ENCODE assay signal across 13 cellular contexts in genomic region chr18:49691177-49691608, GRCh38.
A peak's percentile ranks its signal among the peaks of the same experiment; 100 is the strongest.
DNase-seq lines count a peak whose midpoint lies in the region; ATAC-seq and FAIRE-seq lines count a peak whose summit lies in the region.
"Had no signal": no experiment of that assay in that cellular context is flagged by ENCODE, and none has a peak within 500 bp of the region (broad histone marks: within the 10 kb centered on the region; RNA-seq: fewer than 3 reads in every experiment).

No MANE protein-coding gene starts in this region.

- H3K4me1 ChIP-seq in skeletal muscle satellite cell (ENCODE audit: control insufficient read depth, insufficient read depth, low read length): peaks cover 27% of the 10 kb centered on the region

- FAIRE-seq in RCC 7860 (lab: Jason Lieb, UNC): peak; percentile 96
- FAIRE-seq: K562 had no signal

- peaks cover 4% of the 10 kb centered on the region for H3K9me3 ChIP-seq in skeletal muscle satellite cell (replicated peaks; ENCODE audit: low read length)

- H3K4me2 ChIP-seq in skeletal muscle satellite cell (ENCODE audit: low read length): peak overlapping the region; percentile 60

- ATAC-seq in GM18868 (IDR thresholded peaks at IDR 0.05; ENCODE audit: unreplicated experiment): no peak
- no peak for ATAC-seq in HG03520 (IDR thresholded peaks at IDR 0.05; ENCODE audit: unreplicated experiment)
- ATAC-seq: K562 had no signal

- H3K9ac ChIP-seq in skeletal muscle satellite cell (ENCODE audit: low read depth, low read length): peak overlapping the region; percentile 71

- no peaks in the 10 kb centered on the region for H3K27me3 ChIP-seq in skeletal muscle satellite cell (ENCODE audit: control insufficient read depth, insufficient read depth, low read length)

- no peaks in the 10 kb centered on the region for H3K36me3 ChIP-seq in skeletal muscle satellite cell (ENCODE audit: insufficient read depth, low read length)

- H3K4me3 ChIP-seq in skeletal muscle satellite cell (ENCODE audit: low read length): peak overlapping the region; percentile 8
- H3K4me3 ChIP-seq: coronary artery, K562 had no signal

- DNase-seq in GM04504 (ENCODE audit: low read depth) (peak; percentile 41), RCC 7860 (ENCODE audit: low spot score) (peak; percentile 98), fibroblast of gingiva (ENCODE audit: low read depth) (peak; percentile 37), NCI-H128 (lab: John Stamatoyannopoulos, UW; ENCODE audit: unreplicated experiment) (no peak)
- no peak for DNase-seq in stimulated activated CD8-positive, alpha-beta memory T cell treated with anti-CD3 and anti-CD28 coated beads, Interleukin-4, amount 100 ng/mL, for 48 hours
- DNase-seq: activated CD8-positive, alpha-beta memory T cell treated with anti-CD3 and anti-CD28 coated beads, Interleukin-2, amount 50 U/mL, for 48 hours; NCI-H524 treated with DMSO at 0.1 percent for 48 hours; stimulated activated CD4-positive, alpha-beta T cell treated with anti-CD3 and anti-CD28 coated beads, Interleukin-4, amount 100 ng/mL, for 4 hours had no signal

Comparison
In these comparisons a context has a peak if more than half of its experiments do, and no peak if none do; other contexts are left out.
1. DNase-seq: peak in GM04504 (single experiment), RCC 7860 (single experiment) and fibroblast of gingiva (single experiment); none in NCI-H128 (single experiment) and stimulated activated CD8-positive, alpha-beta memory T cell treated with anti-CD3 and anti-CD28 coated beads, Interleukin-4, amount 100 ng/mL, for 48 hours (single experiment).